16 cellular contexts compared by ENCODE assay signal in genomic region chr7:109694122-109694521, GRCh38.
DNase-seq lines count a peak whose midpoint lies in the region; ATAC-seq and TF ChIP-seq lines count a peak whose summit lies in the region.
"Had no signal": no experiment of that assay in that cellular context is flagged by ENCODE, and none has a peak within 500 bp of the region (broad histone marks: within the 10 kb centered on the region; RNA-seq: fewer than 3 reads in every experiment).

No MANE protein-coding gene starts in this region.

- H3K9me2 ChIP-seq in GM23338 (ENCODE audit: insufficient read depth), result peaks cover 8% of the 10 kb centered on the region; the same call in 1 of the 2 replicates

- no peaks in the 10 kb centered on the region for H3K27me3 Mint-ChIP-seq in GM23338 (ENCODE audit: insufficient read depth, low read depth, poor library complexity)
- H3K27me3 Mint-ChIP-seq: CD4-positive, alpha-beta T cell had no signal

- peaks cover 23% of the 10 kb centered on the region for H3K36me3 Mint-ChIP-seq in GM23338 (ENCODE audit: low read depth)
- H3K36me3 Mint-ChIP-seq: CD8-positive, alpha-beta T cell had no signal

- ATAC-seq in SK-N-SH treated with all-trans-retinoic acid at 6 μM for 48 hours, result no peak; the same call in 2 of the 3 replicates
- ATAC-seq in GM23338, result no peak
- ATAC-seq in GM21737 (IDR thresholded peaks at IDR 0.05; ENCODE audit: unreplicated experiment), result no peak
- ATAC-seq: CD8-positive, alpha-beta T cell had no signal

- no peak overlapping the region for H3K4me3 ChIP-seq in GM23338
- H3K4me3 ChIP-seq: BLaER1 treated with 17β-estradiol and CSF1 and Interleukin-3, amounts not matched to agents 10 nM and 100 nM had no signal

- H3K4me1 ChIP-seq in GM23338 (ENCODE audit: insufficient read depth), result no peaks in the 10 kb centered on the region
- H3K4me1 ChIP-seq: BLaER1 treated with 17β-estradiol and CSF1 and Interleukin-3, amounts not matched to agents 10 nM and 100 nM; Caco-2 had no signal

- no peak overlapping the region for H3K4me2 ChIP-seq in GM23338
- H3K4me2 ChIP-seq: BLaER1 treated with 17β-estradiol and CSF1 and Interleukin-3, amounts not matched to agents 10 nM and 100 nM had no signal

- no peak overlapping the region for H3K27ac ChIP-seq in GM23338 (ENCODE audit: low read depth)
- H3K27ac ChIP-seq: BLaER1 treated with 17β-estradiol and CSF1 and Interleukin-3, amounts not matched to agents 10 nM and 100 nM; C4-2B had no signal

- no peaks in the 10 kb centered on the region for H4K20me1 ChIP-seq in GM23338 (replicated peaks; ENCODE audit: insufficient read depth)
- H4K20me1 ChIP-seq: BLaER1 treated with 17β-estradiol and CSF1 and Interleukin-3, amounts not matched to agents 10 nM and 100 nM had no signal

- H3K9me3 Mint-ChIP-seq in GM23338, result peaks cover 51% of the 10 kb centered on the region

- no peak overlapping the region for H3K4me3 Mint-ChIP-seq in GM23338
- H3K4me3 Mint-ChIP-seq: CD4-positive, alpha-beta T cell; CD8-positive, alpha-beta T cell had no signal

- no peaks in the 10 kb centered on the region for H3K36me3 ChIP-seq in GM23338 (ENCODE audit: insufficient read depth)
- H3K36me3 ChIP-seq: BLaER1 treated with 17β-estradiol and CSF1 and Interleukin-3, amounts not matched to agents 10 nM and 100 nM had no signal

- H2AFZ ChIP-seq in GM23338, result no peak overlapping the region

- no peak overlapping the region for H3K27ac Mint-ChIP-seq in GM23338
- H3K27ac Mint-ChIP-seq: CD4-positive, alpha-beta T cell; CD8-positive, alpha-beta T cell had no signal

- H3K4me1 Mint-ChIP-seq in GM23338, result no peaks in the 10 kb centered on the region

- H3K79me2 ChIP-seq in GM23338 (replicated peaks; ENCODE audit: insufficient read depth), result no peaks in the 10 kb centered on the region

- DNase-seq in SK-N-DZ (ENCODE audit: low spot score), result peak; percentile 98
- peak; percentile 19 for DNase-seq in left kidney (ENCODE audit: low read depth, low spot score)
- no peak for DNase-seq in GM23338 (ENCODE audit: low spot score)
- DNase-seq in stimulated activated CD4-positive, alpha-beta T cell treated with anti-CD3 and anti-CD28 coated beads, Interleukin-4, amount 100 ng/mL, for 4 hours, result no peak
- DNase-seq: 8988T; ACHN; Caco-2; Calu3; CD4-positive, alpha-beta T cell; CD8-positive, alpha-beta T cell; DMS79 treated with DMSO at 0.1 percent for 48 hours; GF-D8 had no signal

- H3K27me3 ChIP-seq in GM23338 (ENCODE audit: insufficient read depth), result no peaks in the 10 kb centered on the region
- H3K27me3 ChIP-seq: BLaER1 treated with 17β-estradiol and CSF1 and Interleukin-3, amounts not matched to agents 10 nM and 100 nM had no signal

- TF ChIP-seq CTCF in GM23338 (conservative IDR thresholded peaks at IDR 0.05; ENCODE audit: low read depth in 2 of 2), result no peak

- no peaks in the 10 kb centered on the region for H3F3A ChIP-seq in GM23338 (replicated peaks; ENCODE audit: low read depth)

TF ChIP-seq in SK-N-SH treated with all-trans-retinoic acid at 6 μM for 48 hours, 23 proteins besides CTCF, POLR2A, EP300 and RAD21 (continues in another document):
- TF ChIP-seq TOX (CRISPR knock-in tag; IDR thresholded peaks at IDR 0.05; ENCODE audit: borderline replicate concordance), result no peak
- TF ChIP-seq, protein P1, sequence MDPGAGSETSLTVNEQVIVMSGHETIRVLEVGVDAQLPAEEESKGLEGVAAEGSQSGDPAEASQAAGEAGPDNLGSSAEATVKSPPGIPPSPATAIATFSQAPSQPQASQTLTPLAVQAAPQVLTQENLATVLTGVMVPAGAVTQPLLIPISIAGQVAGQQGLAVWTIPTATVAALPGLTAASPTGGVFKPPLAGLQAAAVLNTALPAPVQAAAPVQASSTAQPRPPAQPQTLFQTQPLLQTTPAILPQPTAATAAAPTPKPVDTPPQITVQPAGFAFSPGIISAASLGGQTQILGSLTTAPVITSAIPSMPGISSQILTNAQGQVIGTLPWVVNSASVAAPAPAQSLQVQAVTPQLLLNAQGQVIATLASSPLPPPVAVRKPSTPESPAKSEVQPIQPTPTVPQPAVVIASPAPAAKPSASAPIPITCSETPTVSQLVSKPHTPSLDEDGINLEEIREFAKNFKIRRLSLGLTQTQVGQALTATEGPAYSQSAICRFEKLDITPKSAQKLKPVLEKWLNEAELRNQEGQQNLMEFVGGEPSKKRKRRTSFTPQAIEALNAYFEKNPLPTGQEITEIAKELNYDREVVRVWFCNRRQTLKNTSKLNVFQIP (CRISPR knock-in tag; IDR thresholded peaks at IDR 0.05; ENCODE audit: borderline replicate concordance, low read depth), result peak; percentile 64; the same call in 1 of the 2 replicates
- TF ChIP-seq GLIS3 (CRISPR knock-in tag; IDR thresholded peaks at IDR 0.05), result peak; percentile 98
- TF ChIP-seq ZNF70 (CRISPR knock-in tag; IDR thresholded peaks at IDR 0.05), result peak; percentile 62
- TF ChIP-seq CREB5 (CRISPR knock-in tag; IDR thresholded peaks at IDR 0.05; ENCODE audit: low read depth), result peak; percentile 98
- TF ChIP-seq BACH2 (CRISPR knock-in tag; IDR thresholded peaks at IDR 0.05; ENCODE audit: borderline replicate concordance), result peak; percentile 91
- TF ChIP-seq OSR1 (CRISPR knock-in tag; IDR thresholded peaks at IDR 0.05), result no peak

TF ChIP-seq in GM23338, 12 proteins besides CTCF, POLR2A, EP300 and RAD21:
- TF ChIP-seq JUNB (IDR thresholded peaks at IDR 0.05; ENCODE audit: unreplicated experiment) (no peak), ETS1 (IDR thresholded peaks at IDR 0.05) (no peak), EZH2 (IDR thresholded peaks at IDR 0.05; ENCODE audit: low read depth, unreplicated experiment) (no peak), ZNF114 (CRISPR knock-in tag; IDR thresholded peaks at IDR 0.05) (no peak)
- TF ChIP-seq, protein P2, sequence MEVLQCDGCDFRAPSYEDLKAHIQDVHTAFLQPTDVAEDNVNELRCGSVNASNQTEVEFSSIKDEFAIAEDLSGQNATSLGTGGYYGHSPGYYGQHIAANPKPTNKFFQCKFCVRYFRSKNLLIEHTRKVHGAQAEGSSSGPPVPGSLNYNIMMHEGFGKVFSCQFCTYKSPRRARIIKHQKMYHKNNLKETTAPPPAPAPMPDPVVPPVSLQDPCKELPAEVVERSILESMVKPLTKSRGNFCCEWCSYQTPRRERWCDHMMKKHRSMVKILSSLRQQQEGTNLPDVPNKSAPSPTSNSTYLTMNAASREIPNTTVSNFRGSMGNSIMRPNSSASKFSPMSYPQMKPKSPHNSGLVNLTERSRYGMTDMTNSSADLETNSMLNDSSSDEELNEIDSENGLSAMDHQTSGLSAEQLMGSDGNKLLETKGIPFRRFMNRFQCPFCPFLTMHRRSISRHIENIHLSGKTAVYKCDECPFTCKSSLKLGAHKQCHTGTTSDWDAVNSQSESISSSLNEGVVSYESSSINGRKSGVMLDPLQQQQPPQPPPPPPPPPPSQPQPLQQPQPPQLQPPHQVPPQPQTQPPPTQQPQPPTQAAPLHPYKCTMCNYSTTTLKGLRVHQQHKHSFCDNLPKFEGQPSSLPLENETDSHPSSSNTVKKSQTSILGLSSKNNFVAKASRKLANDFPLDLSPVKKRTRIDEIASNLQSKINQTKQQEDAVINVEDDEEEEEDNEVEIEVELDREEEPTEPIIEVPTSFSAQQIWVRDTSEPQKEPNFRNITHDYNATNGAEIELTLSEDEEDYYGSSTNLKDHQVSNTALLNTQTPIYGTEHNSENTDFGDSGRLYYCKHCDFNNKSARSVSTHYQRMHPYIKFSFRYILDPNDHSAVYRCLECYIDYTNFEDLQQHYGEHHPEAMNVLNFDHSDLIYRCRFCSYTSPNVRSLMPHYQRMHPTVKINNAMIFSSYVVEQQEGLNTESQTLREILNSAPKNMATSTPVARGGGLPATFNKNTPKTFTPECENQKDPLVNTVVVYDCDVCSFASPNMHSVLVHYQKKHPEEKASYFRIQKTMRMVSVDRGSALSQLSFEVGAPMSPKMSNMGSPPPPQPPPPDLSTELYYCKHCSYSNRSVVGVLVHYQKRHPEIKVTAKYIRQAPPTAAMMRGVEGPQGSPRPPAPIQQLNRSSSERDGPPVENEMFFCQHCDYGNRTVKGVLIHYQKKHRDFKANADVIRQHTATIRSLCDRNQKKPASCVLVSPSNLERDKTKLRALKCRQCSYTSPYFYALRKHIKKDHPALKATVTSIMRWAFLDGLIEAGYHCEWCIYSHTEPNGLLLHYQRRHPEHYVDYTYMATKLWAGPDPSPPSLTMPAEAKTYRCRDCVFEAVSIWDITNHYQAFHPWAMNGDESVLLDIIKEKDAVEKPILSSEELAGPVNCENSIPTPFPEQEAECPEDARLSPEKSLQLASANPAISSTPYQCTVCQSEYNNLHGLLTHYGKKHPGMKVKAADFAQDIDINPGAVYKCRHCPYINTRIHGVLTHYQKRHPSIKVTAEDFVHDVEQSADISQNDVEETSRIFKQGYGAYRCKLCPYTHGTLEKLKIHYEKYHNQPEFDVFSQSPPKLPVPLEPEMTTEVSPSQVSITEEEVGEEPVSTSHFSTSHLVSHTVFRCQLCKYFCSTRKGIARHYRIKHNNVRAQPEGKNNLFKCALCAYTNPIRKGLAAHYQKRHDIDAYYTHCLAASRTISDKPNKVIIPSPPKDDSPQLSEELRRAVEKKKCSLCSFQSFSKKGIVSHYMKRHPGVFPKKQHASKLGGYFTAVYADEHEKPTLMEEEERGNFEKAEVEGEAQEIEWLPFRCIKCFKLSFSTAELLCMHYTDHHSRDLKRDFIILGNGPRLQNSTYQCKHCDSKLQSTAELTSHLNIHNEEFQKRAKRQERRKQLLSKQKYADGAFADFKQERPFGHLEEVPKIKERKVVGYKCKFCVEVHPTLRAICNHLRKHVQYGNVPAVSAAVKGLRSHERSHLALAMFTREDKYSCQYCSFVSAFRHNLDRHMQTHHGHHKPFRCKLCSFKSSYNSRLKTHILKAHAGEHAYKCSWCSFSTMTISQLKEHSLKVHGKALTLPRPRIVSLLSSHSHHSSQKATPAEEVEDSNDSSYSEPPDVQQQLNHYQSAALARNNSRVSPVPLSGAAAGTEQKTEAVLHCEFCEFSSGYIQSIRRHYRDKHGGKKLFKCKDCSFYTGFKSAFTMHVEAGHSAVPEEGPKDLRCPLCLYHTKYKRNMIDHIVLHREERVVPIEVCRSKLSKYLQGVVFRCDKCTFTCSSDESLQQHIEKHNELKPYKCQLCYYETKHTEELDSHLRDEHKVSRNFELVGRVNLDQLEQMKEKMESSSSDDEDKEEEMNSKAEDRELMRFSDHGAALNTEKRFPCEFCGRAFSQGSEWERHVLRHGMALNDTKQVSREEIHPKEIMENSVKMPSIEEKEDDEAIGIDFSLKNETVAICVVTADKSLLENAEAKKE (CRISPR knock-in tag; IDR thresholded peaks at IDR 0.05), result no peak

Comparison
In these comparisons a context has a peak if more than half of its experiments do, and no peak if none do; other contexts are left out.
1. DNase-seq: peak in SK-N-DZ (single experiment) and left kidney (single experiment); none in GM23338 (single experiment) and stimulated activated CD4-positive, alpha-beta T cell treated with anti-CD3 and anti-CD28 coated beads, Interleukin-4, amount 100 ng/mL, for 4 hours (0 of 2).